ENCODE assay signal across 19 cellular contexts in the genomic region with DNA sequence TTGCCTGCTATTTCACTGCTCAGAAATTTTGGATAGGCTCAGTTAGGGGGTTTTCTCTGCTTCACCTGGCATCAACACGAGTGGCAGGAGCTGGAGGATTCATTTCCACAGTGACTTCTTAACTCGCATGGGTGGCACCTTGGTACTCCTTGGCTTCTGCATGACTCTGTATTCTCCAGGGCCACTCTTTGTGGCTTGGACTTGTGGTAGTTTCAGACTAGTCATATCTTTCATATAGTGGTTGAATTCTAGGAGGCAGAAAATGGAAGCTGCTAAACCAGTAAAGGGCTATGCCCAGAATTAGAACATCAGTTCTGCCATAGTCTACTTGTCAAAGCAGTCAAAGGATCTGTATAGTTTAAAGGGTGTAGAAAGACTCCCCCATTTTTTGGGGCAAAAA. TPM values are rescaled to one million over a fixed set of nuclear protein-coding genes. Genes with fewer than 3 reads are reported as not detected.
A peak's percentile ranks its signal among the peaks of the same experiment; 100 is the strongest.
DNase-seq lines count a peak whose midpoint lies in the region; ATAC-seq, FAIRE-seq and TF ChIP-seq lines count a peak whose summit lies in the region.
"Had no signal": no experiment of that assay in that cellular context is flagged by ENCODE, and none has a peak within 500 bp of the region (broad histone marks: within the 10 kb centered on the region; RNA-seq: fewer than 3 reads in every experiment).

No MANE protein-coding gene starts in this region.

- H3K27ac Mint-ChIP-seq in activated CD4-positive, alpha-beta memory T cell treated with anti-CD3 and anti-CD28 coated beads, Interleukin-2, amount 10 ng/mL, durations not matched to agents 7 days and 5 days, result peak overlapping the region; percentile 8
- H3K27ac Mint-ChIP-seq: activated naive CD8-positive, alpha-beta T cell; T-helper 2 cell treated with Interferon-gamma antibody and Interleukin-4, amounts not matched to agents 5 μg/mL and 100 μg/mL, for 36 hours had no signal

- DNase-seq in GM12891 (ENCODE audit: insufficient read length, low spot score) (no peak), GM19239 (ENCODE audit: insufficient read length, low spot score) (no peak), T1000 (lab: John Stamatoyannopoulos, UW) (no peak), left ventricle myocardium superior (no peak), dermis blood vessel endothelial cell (no peak)
- DNase-seq in activated CD4-positive, alpha-beta memory T cell treated with anti-CD3 and anti-CD28 coated beads, Interleukin-2, amount 10 ng/mL, durations not matched to agents 7 days and 5 days, result no peak
- DNase-seq: activated CD8-positive, alpha-beta memory T cell treated with anti-CD3 and anti-CD28 coated beads, Interleukin-2, amount 50 U/mL, for 4 hours; CD8-positive, alpha-beta memory T cell; DND-41; gastrocnemius medialis; H7; KG1; NCI-H1105; stimulated activated CD4-positive, alpha-beta T cell treated with anti-CD3 and anti-CD28 coated beads, Interleukin-15, amount 100 ng/mL, for 24 hours had no signal

- POLR2A ChIA-PET in activated CD4-positive, alpha-beta memory T cell treated with anti-CD3 and anti-CD28 coated beads, Interleukin-2, amount 10 ng/mL, durations not matched to agents 7 days and 5 days (lab: Charles Lee), result interaction anchor here (0.9 kb wide), 1 partner anchor 51 kb away, joined by 3 read pairs; a partner anchor contains a TSS

- TF ChIP-seq POLR2A in GM12891 (IDR thresholded peaks at IDR 0.05; ENCODE audit: low read depth, low read length), result no peak

- H3K4me3 Mint-ChIP-seq in activated CD4-positive, alpha-beta memory T cell treated with anti-CD3 and anti-CD28 coated beads, Interleukin-2, amount 10 ng/mL, durations not matched to agents 7 days and 5 days, result no peak overlapping the region
- H3K4me3 Mint-ChIP-seq: activated naive CD8-positive, alpha-beta T cell; CD8-positive, alpha-beta memory T cell; T-helper 2 cell treated with Interferon-gamma antibody and Interleukin-4, amounts not matched to agents 5 μg/mL and 100 μg/mL, for 36 hours had no signal

- no peaks in the 10 kb centered on the region for H3K9me3 Mint-ChIP-seq in activated CD4-positive, alpha-beta memory T cell treated with anti-CD3 and anti-CD28 coated beads, Interleukin-2, amount 10 ng/mL, durations not matched to agents 7 days and 5 days
- H3K9me3 Mint-ChIP-seq: CD8-positive, alpha-beta memory T cell; T-helper 2 cell treated with Interferon-gamma antibody and Interleukin-4, amounts not matched to agents 5 μg/mL and 100 μg/mL, for 36 hours had no signal

- CTCF ChIA-PET in activated CD4-positive, alpha-beta memory T cell treated with anti-CD3 and anti-CD28 coated beads, Interleukin-2, amount 10 ng/mL, durations not matched to agents 7 days and 5 days (lab: Charles Lee), result no interaction called here

- H3K4me1 Mint-ChIP-seq in activated CD4-positive, alpha-beta memory T cell treated with anti-CD3 and anti-CD28 coated beads, Interleukin-2, amount 10 ng/mL, durations not matched to agents 7 days and 5 days, result peaks cover 27% of the 10 kb centered on the region

- intact Hi-C loops in left ventricle myocardium superior (cut with micrococcal nuclease), result no loop called here

- peak; percentile 26 for FAIRE-seq in GM12891 (lab: Jason Lieb, UNC)
- FAIRE-seq in GM19239 (lab: Jason Lieb, UNC), result peak; percentile 23
- FAIRE-seq: urothelium cell line had no signal

- no peaks in the 10 kb centered on the region for H3K27me3 Mint-ChIP-seq in activated CD4-positive, alpha-beta memory T cell treated with anti-CD3 and anti-CD28 coated beads, Interleukin-2, amount 10 ng/mL, durations not matched to agents 7 days and 5 days
- H3K27me3 Mint-ChIP-seq: activated naive CD8-positive, alpha-beta T cell; CD8-positive, alpha-beta memory T cell had no signal

- ATAC-seq in HG02973 (IDR thresholded peaks at IDR 0.05; ENCODE audit: unreplicated experiment) (peak; percentile 65), HG02885 (IDR thresholded peaks at IDR 0.05; ENCODE audit: poor library complexity, unreplicated experiment) (no peak), left ventricle myocardium superior (no peak)
- ATAC-seq: gastrocnemius medialis had no signal

- H3K36me3 Mint-ChIP-seq in activated CD4-positive, alpha-beta memory T cell treated with anti-CD3 and anti-CD28 coated beads, Interleukin-2, amount 10 ng/mL, durations not matched to agents 7 days and 5 days (ENCODE audit: low read depth), result peaks cover 69% of the 10 kb centered on the region

TF ChIP-seq in GM12891, 5 proteins besides CTCF, POLR2A, EP300 and RAD21:
- no peak for TF ChIP-seq POLR2AphosphoS5 (IDR thresholded peaks at IDR 0.05; ENCODE audit: low read depth, low read length)

RNA-seq across cellular contexts. Expression of a gene that starts 6.8 kb away (rescaled TPM):
- polyA plus RNA-seq in GM12891 (2012; ENCODE audit: low read depth, missing spikeins), result 18.7 TPM
- 10 to 100 TPM; 17.9 to 19.5 TPM for total RNA-seq in activated CD4-positive, alpha-beta memory T cell treated with anti-CD3 and anti-CD28 coated beads, Interleukin-2, amount 10 ng/mL, durations not matched to agents 7 days and 5 days
- total RNA-seq in left ventricle myocardium superior (29.2 TPM), dermis blood vessel endothelial cell (25.4 and 30.1 TPM in 2 replicates)

RNA-seq across cellular contexts. Expression of a gene that starts 6.9 kb away (rescaled TPM):
- polyA plus RNA-seq in GM12891 (2012; ENCODE audit: low read depth, missing spikeins), result 4.7 TPM
- total RNA-seq in activated CD4-positive, alpha-beta memory T cell treated with anti-CD3 and anti-CD28 coated beads, Interleukin-2, amount 10 ng/mL, durations not matched to agents 7 days and 5 days, result 10 to 100 TPM in 1 of 2 experiments, 1 to 10 TPM in 1; 9.9 to 11.2 TPM
- 2.5 TPM for total RNA-seq in left ventricle myocardium superior
- total RNA-seq in dermis blood vessel endothelial cell, result 7.4 and 7.7 TPM in 2 replicates

RNA-seq across cellular contexts. Expression of a gene that starts 51.1 kb away (rescaled TPM):
- polyA plus RNA-seq in GM12891 (2012; ENCODE audit: low read depth, missing spikeins), result 6.2 TPM
- 10 to 100 TPM; 19.2 to 20.1 TPM for total RNA-seq in activated CD4-positive, alpha-beta memory T cell treated with anti-CD3 and anti-CD28 coated beads, Interleukin-2, amount 10 ng/mL, durations not matched to agents 7 days and 5 days
- total RNA-seq in left ventricle myocardium superior (7.5 TPM), dermis blood vessel endothelial cell (10.2 and 14.4 TPM in 2 replicates)
